18 cellular contexts compared by ENCODE assay signal in the genomic region with DNA sequence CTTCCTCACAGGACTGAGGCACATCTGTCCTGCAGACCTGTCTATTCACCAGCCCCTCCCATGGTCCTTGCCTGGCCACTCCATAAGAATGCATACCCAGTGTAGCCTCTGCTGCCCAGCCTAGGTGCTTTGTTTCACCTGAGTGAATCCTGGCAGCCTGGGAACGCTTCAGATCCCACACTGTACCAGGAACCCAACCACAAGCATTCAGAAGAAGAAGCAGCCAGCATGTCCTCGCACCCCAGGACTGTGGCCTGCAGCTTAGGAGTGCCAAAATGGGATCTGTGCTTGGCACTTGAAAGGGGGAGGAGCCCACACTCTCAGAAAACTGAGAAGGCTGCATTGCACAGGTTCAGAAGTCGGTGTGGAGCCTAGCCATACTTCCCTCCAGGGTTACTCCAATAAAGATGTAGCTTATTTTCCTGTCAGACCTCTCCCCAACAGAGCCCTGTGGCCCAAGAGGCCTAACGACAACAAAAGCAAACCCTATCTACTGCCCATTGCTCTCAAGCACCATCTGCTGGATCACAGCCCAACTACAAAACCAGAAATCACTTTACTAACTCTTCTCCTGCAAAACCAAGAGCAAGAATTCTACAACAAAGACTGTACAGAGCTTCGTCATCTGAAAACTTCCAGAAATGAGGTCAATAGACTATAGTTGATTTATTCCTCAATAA.
DNase-seq lines count a peak whose midpoint lies in the region; ATAC-seq and TF ChIP-seq lines count a peak whose summit lies in the region.
"Had no signal": no experiment of that assay in that cellular context is flagged by ENCODE, and none has a peak within 500 bp of the region (broad histone marks: within the 10 kb centered on the region; RNA-seq: fewer than 3 reads in every experiment).

No MANE protein-coding gene starts in this region.

- H3K36me3 Mint-ChIP-seq in GM23338 (ENCODE audit: low read depth) (no peaks in the 10 kb centered on the region), WTC11 (peaks cover 2% of the 10 kb centered on the region; the same call in 1 of the 2 replicates)

- no peak overlapping the region for H4K91ac ChIP-seq in neuronal stem cell (ENCODE audit: low read depth, low read length, poor library complexity)

- H3K9me3 ChIP-seq in neuronal stem cell (replicated peaks in 1 of 2; ENCODE audit: control insufficient read depth in 2 of 2, insufficient read depth in 1 of 2, low read depth in 1 of 2, low read length in 2 of 2) = no peaks in the 10 kb centered on the region
- peaks cover 12% of the 10 kb centered on the region for H3K9me3 ChIP-seq in left ventricle myocardium inferior (replicated peaks)
- H3K9me3 ChIP-seq: esophagus squamous epithelium had no signal

- H4K20me1 ChIP-seq in GM23338 (replicated peaks; ENCODE audit: insufficient read depth) = no peaks in the 10 kb centered on the region

- no peaks in the 10 kb centered on the region; the same call in 2 of the 3 replicates for H3K9me3 Mint-ChIP-seq in GM23338
- peaks cover 30% of the 10 kb centered on the region for H3K9me3 Mint-ChIP-seq in WTC11

- TF ChIP-seq CTCF in GM23338 (conservative IDR thresholded peaks at IDR 0.05; ENCODE audit: low read depth in 2 of 2) (peak; percentile 55 to 78), WTC11 (IDR thresholded peaks at IDR 0.05) (no peak; the same call in 1 of the 2 replicates), left ventricle myocardium inferior (IDR thresholded peaks at IDR 0.05; ENCODE audit: borderline replicate concordance) (no peak)

- intact Hi-C loops in left ventricle myocardium inferior (cut with micrococcal nuclease) = no loop called here
- intact Hi-C loops in left colon (cut with DNase I, micrococcal nuclease) = no loop called here

- H3K36me3 ChIP-seq in GM23338 (ENCODE audit: insufficient read depth) (no peaks in the 10 kb centered on the region; the same call in 1 of the 2 replicates), neuronal stem cell (replicated peaks in 1 of 2; ENCODE audit: control insufficient read depth in 2 of 2, insufficient read depth in 2 of 2, low read length in 2 of 2) (no peaks in the 10 kb centered on the region), left ventricle myocardium inferior (no peaks in the 10 kb centered on the region)
- H3K36me3 ChIP-seq: esophagus squamous epithelium, Peyer's patch had no signal

- no peak overlapping the region for H3K4ac ChIP-seq in neuronal stem cell (ENCODE audit: low read length)

- H3K27ac Mint-ChIP-seq in GM23338 = no peak overlapping the region
- no peak overlapping the region for H3K27ac Mint-ChIP-seq in WTC11
- H3K27ac Mint-ChIP-seq: activated T-helper 2 cell treated with anti-CD3 and anti-CD28 coated beads, Interferon-gamma antibody, Interleukin-2, Interleukin-4, amounts not matched to agents 10 μg/mL and 5 μg/mL and 100 μg/mL, durations not matched to agents 14 hours and 24 hours and 36 hours; stimulated activated naive CD8-positive, alpha-beta T cell treated with anti-CD3 and anti-CD28 coated beads, Interleukin-15, amount 100 ng/mL, for 72 hours had no signal

- no peak overlapping the region for H3K4me3 ChIP-seq in GM23338
- no peak overlapping the region for H3K4me3 ChIP-seq in neuronal stem cell (ENCODE audit: low read length in 2 of 2)
- no peak overlapping the region for H3K4me3 ChIP-seq in left ventricle myocardium inferior
- H3K4me3 ChIP-seq: coronary artery, esophagus squamous epithelium, Peyer's patch had no signal

- no peak overlapping the region for H2BK120ac ChIP-seq in neuronal stem cell (ENCODE audit: low read depth, low read length)

- H3K79me2 ChIP-seq in GM23338 (replicated peaks; ENCODE audit: insufficient read depth) = no peaks in the 10 kb centered on the region

- CTCF ChIA-PET in WTC11 (lab: Charles Lee) = interaction anchor here (0.6 to 3.4 kb wide), 3 partner anchors 24 to 556 kb away, joined by 3 to 23 read pairs (median 3); no protein-coding TSS in a partner anchor

- H2BK5ac ChIP-seq in neuronal stem cell (ENCODE audit: low read length) = no peak overlapping the region

- H3K18ac ChIP-seq in neuronal stem cell (ENCODE audit: low read length) = no peak overlapping the region

- peaks cover 3% of the 10 kb centered on the region; the same call in 1 of the 2 replicates for H3K9me2 ChIP-seq in GM23338 (ENCODE audit: insufficient read depth)

- H3K4me3 Mint-ChIP-seq in GM23338 (no peak overlapping the region), WTC11 (no peak overlapping the region)
- H3K4me3 Mint-ChIP-seq: stimulated activated naive CD8-positive, alpha-beta T cell treated with anti-CD3 and anti-CD28 coated beads, Interleukin-15, amount 100 ng/mL, for 72 hours had no signal

- no peak overlapping the region for H2BK12ac ChIP-seq in neuronal stem cell (ENCODE audit: low read length)

- peak overlapping the region; percentile 72; the same call in 1 of the 2 replicates for H2AFZ ChIP-seq in GM23338
- peak overlapping the region; percentile 61 for H2AFZ ChIP-seq in neuronal stem cell (ENCODE audit: low read length)

- no peak overlapping the region for H2AK5ac ChIP-seq in neuronal stem cell (ENCODE audit: low read depth, low read length)

- no peaks in the 10 kb centered on the region for H3F3A ChIP-seq in GM23338 (replicated peaks; ENCODE audit: low read depth)

- no peak overlapping the region for H3K14ac ChIP-seq in neuronal stem cell (ENCODE audit: low read length)

- H2BK15ac ChIP-seq in neuronal stem cell (ENCODE audit: low read length) = no peak overlapping the region

- DNase-seq in GM23338 (ENCODE audit: low spot score) = peak; percentile 44
- DNase-seq in NAMALWA (ENCODE audit: low spot score) = peak; percentile 11
- peak; percentile 18 for DNase-seq in WTC11 (ENCODE audit: low spot score)
- DNase-seq in neuronal stem cell (ENCODE audit: low spot score) = no peak
- no peak for DNase-seq in activated T-cell treated with anti-CD3 and anti-CD28 coated beads, Interleukin-2, amount 50 U/mL, for 48 hours
- no peak for DNase-seq in left ventricle myocardium inferior
- DNase-seq in cortex of kidney (lab: John Stamatoyannopoulos, UW) = no peak
- no peak for DNase-seq in left colon
- DNase-seq: activated CD4-positive, alpha-beta T cell treated with anti-CD3 and anti-CD28 coated beads, Interleukin-2, amount 50 U/mL, for 48 hours; amygdala; esophagus squamous epithelium; nucleus accumbens; Peyer's patch; stimulated activated naive CD8-positive, alpha-beta T cell treated with anti-CD3 and anti-CD28 coated beads, Interleukin-15, amount 100 ng/mL, for 72 hours had no signal

- H3K4me1 ChIP-seq in GM23338 (ENCODE audit: insufficient read depth) = no peaks in the 10 kb centered on the region
- no peaks in the 10 kb centered on the region for H3K4me1 ChIP-seq in neuronal stem cell (ENCODE audit: control insufficient read depth in 2 of 2, insufficient read depth in 1 of 2, low read depth in 1 of 2, low read length in 2 of 2)
- no peaks in the 10 kb centered on the region for H3K4me1 ChIP-seq in left ventricle myocardium inferior
- H3K4me1 ChIP-seq: esophagus squamous epithelium, Peyer's patch had no signal

- H3K23ac ChIP-seq in neuronal stem cell (ENCODE audit: low read depth, low read length, poor library complexity) = no peak overlapping the region

- ATAC-seq in GM23338 = peak; percentile 54
- peak; percentile 96 for ATAC-seq in WTC11
- ATAC-seq in left colon = no peak
- ATAC-seq: HCT116; stimulated activated naive CD8-positive, alpha-beta T cell treated with anti-CD3 and anti-CD28 coated beads, Interleukin-15, amount 100 ng/mL, for 72 hours had no signal

- H3K27me3 ChIP-seq in GM23338 (ENCODE audit: insufficient read depth) (no peaks in the 10 kb centered on the region), neuronal stem cell (ENCODE audit: control insufficient read depth in 3 of 3, insufficient read depth in 3 of 3, low read depth in 1 of 3, low read length in 3 of 3) (no peaks in the 10 kb centered on the region), left ventricle myocardium inferior (ENCODE audit: low read depth) (no peaks in the 10 kb centered on the region)
- H3K27me3 ChIP-seq: esophagus squamous epithelium, Peyer's patch had no signal

- H3K27ac ChIP-seq in GM23338 (ENCODE audit: low read depth) (no peak overlapping the region), neuronal stem cell (replicated peaks; ENCODE audit: low read length) (no peak overlapping the region), left ventricle myocardium inferior (replicated peaks) (no peak overlapping the region)
- H3K27ac ChIP-seq: coronary artery, esophagus squamous epithelium, HL-60, Peyer's patch had no signal

- H3K27me3 Mint-ChIP-seq in GM23338 (ENCODE audit: insufficient read depth, low read depth, poor library complexity) (peaks cover 2% of the 10 kb centered on the region), WTC11 (ENCODE audit: low read depth) (no peaks in the 10 kb centered on the region)
- H3K27me3 Mint-ChIP-seq: stimulated activated naive CD8-positive, alpha-beta T cell treated with anti-CD3 and anti-CD28 coated beads, Interleukin-15, amount 100 ng/mL, for 72 hours had no signal

- H3K79me1 ChIP-seq in neuronal stem cell (ENCODE audit: low read depth, low read length) = no peaks in the 10 kb centered on the region

- no CpG with 5 or more reads among the region's 5 CpGs for WGBS in neuronal stem cell (ENCODE audit: extremely low coverage in 2 of 2, insufficient read length in 2 of 2, insufficient replicate concordance in 1 of 2), 2 donors

- H4K8ac ChIP-seq in neuronal stem cell (ENCODE audit: low read depth, low read length) = no peak overlapping the region

- H3K9ac ChIP-seq in neuronal stem cell (ENCODE audit: low read depth, low read length, poor library complexity) = no peak overlapping the region

- no peak overlapping the region for H3K4me2 ChIP-seq in GM23338
- no peak overlapping the region for H3K4me2 ChIP-seq in neuronal stem cell (ENCODE audit: insufficient read depth, low read length, poor library complexity, severe bottlenecking)

- POLR2A ChIA-PET in WTC11 (lab: Charles Lee) = no interaction called here

- peaks cover 2% of the 10 kb centered on the region; the same call in 2 of the 3 replicates for H3K4me1 Mint-ChIP-seq in GM23338
- peaks cover 13% of the 10 kb centered on the region for H3K4me1 Mint-ChIP-seq in WTC11
- H3K4me1 Mint-ChIP-seq: stimulated activated naive CD8-positive, alpha-beta T cell treated with anti-CD3 and anti-CD28 coated beads, Interleukin-15, amount 100 ng/mL, for 72 hours had no signal

TF ChIP-seq in GM23338, 12 proteins besides CTCF, POLR2A, EP300 and RAD21:
- no peak for TF ChIP-seq ZNF114 (CRISPR knock-in tag; IDR thresholded peaks at IDR 0.05)
- no peak for TF ChIP-seq ZNF331 (CRISPR knock-in tag; IDR thresholded peaks at IDR 0.05; ENCODE audit: low read depth)
- no peak for TF ChIP-seq JUNB (IDR thresholded peaks at IDR 0.05; ENCODE audit: unreplicated experiment)
- TF ChIP-seq EZH2phosphoT487 (IDR thresholded peaks at IDR 0.05; ENCODE audit: unreplicated experiment) = no peak

TF ChIP-seq in WTC11, 78 proteins besides CTCF, POLR2A, EP300 and RAD21 (continues in another document):
- TF ChIP-seq, protein P1, sequence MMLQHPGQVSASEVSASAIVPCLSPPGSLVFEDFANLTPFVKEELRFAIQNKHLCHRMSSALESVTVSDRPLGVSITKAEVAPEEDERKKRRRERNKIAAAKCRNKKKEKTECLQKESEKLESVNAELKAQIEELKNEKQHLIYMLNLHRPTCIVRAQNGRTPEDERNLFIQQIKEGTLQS (CRISPR knock-in tag; conservative IDR thresholded peaks at IDR 0.05) = no peak
- TF ChIP-seq FOXJ3 (CRISPR knock-in tag; IDR thresholded peaks at IDR 0.05; ENCODE audit: borderline replicate concordance) (no peak), EMX1 (CRISPR knock-in tag; IDR thresholded peaks at IDR 0.05) (no peak)

Comparison
In these comparisons a context has a peak if more than half of its experiments do, and no peak if none do; other contexts are left out.
1. DNase-seq: peak in GM23338 (single experiment), NAMALWA (single experiment) and WTC11 (single experiment); none in neuronal stem cell (single experiment), activated T-cell treated with anti-CD3 and anti-CD28 coated beads, Interleukin-2, amount 50 U/mL, for 48 hours (0 of 2), left ventricle myocardium inferior (single experiment), cortex of kidney (single experiment) and left colon (0 of 2).
2. CTCF ChIP-seq: peak in GM23338 (2 of 2); none in WTC11 (single experiment) and left ventricle myocardium inferior (single experiment).